In genomic region chr16:29824589-29825144, GRCh38 we compare ENCODE assay signal across 6 cellular contexts. TPM values are rescaled to one million over a fixed set of nuclear protein-coding genes. Genes with fewer than 3 reads are reported as not detected.
DNase-seq lines count a peak whose midpoint lies in the region; ATAC-seq and TF ChIP-seq lines count a peak whose summit lies in the region.

No MANE protein-coding gene starts in this region.

- H3K27me3 Mint-ChIP-seq in Caco-2 (ENCODE audit: insufficient read depth, unreplicated experiment) = no peaks in the 10 kb centered on the region
- no peaks in the 10 kb centered on the region for H3K27me3 Mint-ChIP-seq in activated naive CD8-positive, alpha-beta T cell

- peak overlapping the region; percentile 13 for H3K4me2 ChIP-seq in mesenchymal stem cell (ENCODE audit: low read length, poor library complexity, severe bottlenecking)

- no peak overlapping the region for H3K4me3 ChIP-seq in Caco-2 (ENCODE audit: low read depth, low read length)
- H3K4me3 ChIP-seq in mesenchymal stem cell (ENCODE audit: insufficient read depth in 1 of 2, low read depth in 1 of 2, low read length in 2 of 2) = peak overlapping the region in 1 of 2 experiments; percentile 72
- no peak overlapping the region for H3K4me3 ChIP-seq in mucosa of descending colon

- H3K79me1 ChIP-seq in mesenchymal stem cell (replicated peaks; ENCODE audit: low read length, poor library complexity, severe bottlenecking) = no peaks in the 10 kb centered on the region

- no peaks in the 10 kb centered on the region for H3K9me3 ChIP-seq in Caco-2
- H3K9me3 ChIP-seq in mesenchymal stem cell (ENCODE audit: control insufficient read depth, low read length) = no peaks in the 10 kb centered on the region
- no peaks in the 10 kb centered on the region for H3K9me3 ChIP-seq in mucosa of descending colon

- peak overlapping the region; percentile 83 for H2BK5ac ChIP-seq in mesenchymal stem cell (ENCODE audit: low read depth, low read length, poor library complexity, severe bottlenecking)

- H3K4me1 ChIP-seq in Caco-2 (peaks cover 49% of the 10 kb centered on the region), mesenchymal stem cell (ENCODE audit: control insufficient read depth, insufficient read depth, low read depth, low read length) (peaks cover 41% of the 10 kb centered on the region), mucosa of descending colon (ENCODE audit: low read depth) (peaks cover 88% of the 10 kb centered on the region)

- CTCF ChIA-PET in Caco-2 (lab: Charles Lee) = interaction anchor here (1.5 to 1.9 kb wide), 2 partner anchors 9 to 24 kb away, joined by 3 to 7 read pairs; partner anchors contain the start of gene PAGR1

- peak overlapping the region; percentile 94 for H2AK5ac ChIP-seq in mesenchymal stem cell (ENCODE audit: low read length, severe bottlenecking)

- BruUV-seq in Caco-2 (replicated peaks; lab: Mats Ljungman, UMichigan) = no TSS peak

- H3K9me3 Mint-ChIP-seq in Caco-2 (ENCODE audit: unreplicated experiment) = no peaks in the 10 kb centered on the region
- no peaks in the 10 kb centered on the region for H3K9me3 Mint-ChIP-seq in activated naive CD8-positive, alpha-beta T cell (ENCODE audit: low read depth)

- peak overlapping the region; percentile 95 for H2BK15ac ChIP-seq in mesenchymal stem cell (ENCODE audit: low read depth, poor library complexity, severe bottlenecking)

- H3K27ac ChIP-seq in mesenchymal stem cell (ENCODE audit: low read length, poor library complexity, severe bottlenecking) = peak overlapping the region; percentile 96

- no peak overlapping the region for H2AFZ ChIP-seq in mesenchymal stem cell (ENCODE audit: low read depth, low read length)

- peak overlapping the region; percentile 85 for H3K9ac ChIP-seq in mesenchymal stem cell (ENCODE audit: low read length)

- peak overlapping the region; percentile 21 to 26 for H3K14ac ChIP-seq in mesenchymal stem cell (ENCODE audit: low read length in 2 of 2)

- peak overlapping the region; percentile 36 for H4K8ac ChIP-seq in mesenchymal stem cell (ENCODE audit: low read length)

- no peak for DNase-seq in Caco-2
- DNase-seq in mesenchymal stem cell = peak; percentile 81
- no peak for DNase-seq in cortex of kidney (lab: John Stamatoyannopoulos, UW)
- no peak for DNase-seq in NCI-H82 treated with DMSO at 0.1 percent for 48 hours (lab: John Stamatoyannopoulos, UW; ENCODE audit: unreplicated experiment)
- DNase-seq in mucosa of descending colon = no peak

- H3K27me3 ChIP-seq in Caco-2 (replicated peaks; ENCODE audit: control insufficient read depth, insufficient read depth, low read length) (no peaks in the 10 kb centered on the region), mesenchymal stem cell (ENCODE audit: control insufficient read depth in 1 of 2, insufficient read depth in 1 of 2, low read length in 2 of 2) (no peaks in the 10 kb centered on the region)

- H3K4ac ChIP-seq in mesenchymal stem cell (ENCODE audit: low read depth in 1 of 2, low read length in 2 of 2) = peak overlapping the region; percentile 79 to 94

- peak overlapping the region; percentile 71 to 72 for H3K18ac ChIP-seq in mesenchymal stem cell (ENCODE audit: low read depth in 1 of 2, low read length in 2 of 2)

- peak overlapping the region; percentile 74 for H4K91ac ChIP-seq in mesenchymal stem cell (ENCODE audit: low read length)

- peaks cover 17% of the 10 kb centered on the region for H3K4me1 Mint-ChIP-seq in Caco-2 (ENCODE audit: low read depth, unreplicated experiment)
- H3K4me1 Mint-ChIP-seq in activated naive CD8-positive, alpha-beta T cell (ENCODE audit: low read depth) = peaks cover 77% of the 10 kb centered on the region

- no peak for ATAC-seq in mucosa of descending colon

- H3K36me3 ChIP-seq in Caco-2 (ENCODE audit: control insufficient read depth, insufficient read depth, low read length) = no peaks in the 10 kb centered on the region
- peaks cover 0 to 19% of the 10 kb centered on the region in 2 experiments for H3K36me3 ChIP-seq in mesenchymal stem cell (ENCODE audit: control insufficient read depth in 1 of 2, insufficient read depth in 2 of 2, low read depth in 1 of 2, low read length in 2 of 2)
- no peaks in the 10 kb centered on the region for H3K36me3 ChIP-seq in mucosa of descending colon (ENCODE audit: low read depth)

- intact Hi-C loops in Caco-2 (cut with micrococcal nuclease; ENCODE audit: unreplicated experiment) = no loop called here
- intact Hi-C loops in mucosa of descending colon (cut with DNase I, micrococcal nuclease) = no loop called here

- peak overlapping the region; percentile 19 to 20 for H2BK12ac ChIP-seq in mesenchymal stem cell (ENCODE audit: low read length in 2 of 2)

- H3K4me3 Mint-ChIP-seq in Caco-2 (ENCODE audit: unreplicated experiment) = no peak overlapping the region
- H3K4me3 Mint-ChIP-seq in activated naive CD8-positive, alpha-beta T cell = peak overlapping the region; percentile 64

- H3K36me3 Mint-ChIP-seq in Caco-2 (ENCODE audit: insufficient read depth, unreplicated experiment) = peaks cover 23% of the 10 kb centered on the region
- no peaks in the 10 kb centered on the region for H3K36me3 Mint-ChIP-seq in activated naive CD8-positive, alpha-beta T cell

- peak overlapping the region; percentile 53 for H3K27ac Mint-ChIP-seq in Caco-2 (ENCODE audit: unreplicated experiment)
- peak overlapping the region; percentile 88 for H3K27ac Mint-ChIP-seq in activated naive CD8-positive, alpha-beta T cell

- POLR2A ChIA-PET in Caco-2 (lab: Charles Lee) = interaction anchor here (0.5 kb wide), 1 partner anchor 75 kb away, joined by 5 read pairs; the partner anchor contains the start of gene SEZ6L2

- WGBS in mesenchymal stem cell = 8% methylated on average over 5 of the region's 7 CpGs

- TF ChIP-seq CTCF in Caco-2 (IDR thresholded peaks at IDR 0.05; ENCODE audit: insufficient read depth in 1 of 2, low read depth in 1 of 2, low read length in 1 of 2, severe bottlenecking in 1 of 2, unreplicated experiment in 1 of 2) = no peak
- TF ChIP-seq CTCF in mucosa of descending colon (IDR thresholded peaks at IDR 0.05) = no peak

- H3K23ac ChIP-seq in mesenchymal stem cell (ENCODE audit: low read length in 2 of 2) = peak overlapping the region in 1 of 2 experiments; percentile 86

- peak overlapping the region; percentile 42 for H2BK120ac ChIP-seq in mesenchymal stem cell (ENCODE audit: low read depth, low read length)

RNA-seq across cellular contexts. Expression of gene MVP, which starts 4.4 kb away (rescaled TPM):
- total RNA-seq in Caco-2 (2022) = 62.9 and 72.5 TPM in 2 replicates
- polyA plus RNA-seq in mesenchymal stem cell (2013, experiment 1 of 2) = 148 TPM
- polyA plus RNA-seq in mesenchymal stem cell (2013, experiment 2 of 2) = 142 TPM
- total RNA-seq in mucosa of descending colon = 100 to 1,000 TPM; 307 to 552 (median 529) TPM

RNA-seq across cellular contexts. Expression of gene PAGR1, which starts 8.7 kb away (rescaled TPM):
- 31.4 and 33.0 TPM in 2 replicates for total RNA-seq in Caco-2 (2022)
- polyA plus RNA-seq in mesenchymal stem cell (2013, experiment 1 of 2) = 16.9 TPM
- 17.5 TPM for polyA plus RNA-seq in mesenchymal stem cell (2013, experiment 2 of 2)
- total RNA-seq in mucosa of descending colon = 10 to 100 TPM; 15.6 to 25.1 (median 20.5) TPM

RNA-seq across cellular contexts. Expression of gene PRRT2, which starts 12.7 kb away (rescaled TPM):
- total RNA-seq in Caco-2 (2022) = 3.6 and 3.9 TPM in 2 replicates
- polyA plus RNA-seq in mesenchymal stem cell (2013, experiment 1 of 2) = 3.8 TPM
- 4.1 TPM for polyA plus RNA-seq in mesenchymal stem cell (2013, experiment 2 of 2)
- 10 to 100 TPM in 1 of 3 donors, under 1 TPM in 2; 0.81 to 15.2 (median 0.94) TPM for total RNA-seq in mucosa of descending colon

RNA-seq across cellular contexts. Expression of gene MAZ, which starts 18.3 kb away (rescaled TPM):
- total RNA-seq in Caco-2 (2022) (299 and 317 TPM in 2 replicates), mucosa of descending colon (100 to 1,000 TPM; 224 to 415 (median 225) TPM)
- polyA plus RNA-seq in mesenchymal stem cell (2013, experiment 1 of 2) = 89.1 TPM
- 90.3 TPM for polyA plus RNA-seq in mesenchymal stem cell (2013, experiment 2 of 2)

RNA-seq across cellular contexts. Expression of gene KIF22, which starts 34.1 kb away (rescaled TPM):
- 134 and 152 TPM in 2 replicates for total RNA-seq in Caco-2 (2022)
- 8.5 TPM for polyA plus RNA-seq in mesenchymal stem cell (2013, experiment 1 of 2)
- polyA plus RNA-seq in mesenchymal stem cell (2013, experiment 2 of 2) = 8.1 TPM
- 10 to 100 TPM; 24.7 to 56.2 (median 53.0) TPM for total RNA-seq in mucosa of descending colon
